ENCODE assay signal across 12 cellular contexts in the genomic region with DNA sequence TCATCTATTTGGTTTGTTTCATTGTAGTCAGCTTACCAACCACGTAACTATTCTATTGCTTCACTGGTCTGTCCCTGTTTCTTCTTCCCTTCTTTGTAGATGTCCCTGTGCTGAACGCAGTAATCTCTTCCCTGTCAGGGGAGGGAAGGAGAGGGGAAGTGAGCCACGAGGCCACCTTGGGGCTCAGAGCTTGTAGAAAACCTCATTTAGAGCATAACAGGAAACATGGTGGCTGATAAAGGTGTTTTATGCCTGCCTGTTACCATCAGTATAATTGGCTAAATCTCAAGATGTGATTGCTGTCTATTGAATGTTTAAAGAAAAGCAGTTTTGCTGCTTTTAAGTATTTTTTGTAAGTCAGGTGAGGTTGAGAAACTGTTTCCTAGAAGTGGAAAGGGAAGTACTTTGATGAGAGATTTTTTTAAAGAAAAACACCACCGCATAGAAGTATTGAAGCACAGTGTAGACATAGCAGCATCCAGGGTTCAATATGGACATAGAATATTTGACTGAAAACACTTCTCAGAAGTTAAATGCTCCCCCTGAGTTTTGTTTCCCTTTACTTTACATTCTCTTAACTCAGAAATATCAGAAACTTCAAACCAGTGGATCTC. TPM values are rescaled to one million over a fixed set of nuclear protein-coding genes. Genes with fewer than 3 reads are reported as not detected.
DNase-seq lines count a peak whose midpoint lies in the region; TF ChIP-seq lines count a peak whose summit lies in the region.
"Had no signal": no experiment of that assay in that cellular context is flagged by ENCODE, and none has a peak within 500 bp of the region (broad histone marks: within the 10 kb centered on the region; RNA-seq: fewer than 3 reads in every experiment).

No MANE protein-coding gene starts in this region.

- H3K4me1 ChIP-seq in spleen, result peaks cover 0 to 27% (median 18%) of the 10 kb centered on the region in 6 donors

- 19 to 38% (median 29%) methylated on average over 4 of the region's 4 CpGs for WGBS in spleen, 5 donors

- H3K36me3 ChIP-seq in KOPT-K1 (ENCODE audit: insufficient read depth, low read length), result peaks cover 19% of the 10 kb centered on the region; the same call in 1 of the 2 replicates
- peaks cover 0 to 84% (median 22%) of the 10 kb centered on the region in 6 donors for H3K36me3 ChIP-seq in spleen

- CTCF ChIA-PET in RWPE1 (lab: Yijun Ruan, JAX), result no interaction called here

- H3K27ac ChIP-seq in KOPT-K1 (ENCODE audit: low read depth, low read length, poor library complexity, severe bottlenecking), result peak overlapping the region; percentile 64
- peak overlapping the region; percentile 28 to 82 (median 70) for H3K27ac ChIP-seq in spleen
- H3K27ac ChIP-seq in substantia nigra (ENCODE audit: low read depth, low read length, poor library complexity, severe bottlenecking), result no peak overlapping the region
- no peak overlapping the region for H3K27ac ChIP-seq in RWPE1

- TF ChIP-seq POLR2A in spleen (IDR thresholded peaks at IDR 0.05), result no peak

- intact Hi-C loops in spleen (cut with DNase I; ENCODE audit: low total_unique reads), result no loop called here

- no peak for TF ChIP-seq CTCF in spleen (IDR thresholded peaks at IDR 0.05 in 8 of 11, conservative IDR thresholded peaks at IDR 0.05 in 3 of 11)
- no peak for TF ChIP-seq CTCF in RWPE1 (conservative IDR thresholded peaks at IDR 0.05; ENCODE audit: low read depth)

- H3K9me3 ChIP-seq in KOPT-K1 (ENCODE audit: insufficient read depth, low read length, poor library complexity, severe bottlenecking), result no peaks in the 10 kb centered on the region
- no peaks in the 10 kb centered on the region for H3K9me3 ChIP-seq in spleen

- H3K4me3 ChIP-seq in spleen, result peak overlapping the region in 1 of 8 donors; percentile 7
- H3K4me3 ChIP-seq: GM12878, skin epidermis had no signal

- H3K27me3 ChIP-seq in spleen (replicated peaks in 1 of 7), result no peaks in the 10 kb centered on the region

- POLR2A ChIA-PET in RWPE1 (lab: Yijun Ruan, JAX; ENCODE audit: low non-redundant PET), result no interaction called here

- DNase-seq in T-helper 1 cell (peak in 3 of 5 donors; percentile 5 to 28 (median 18)), spleen (no peak), substantia nigra (lab: John Stamatoyannopoulos, UW) (no peak), RWPE1 (ENCODE audit: low spot score) (no peak)
- DNase-seq in activated naive CD4-positive, alpha-beta T cell treated with Interleukin-2 at 50 U/mL for 16 hours, result peak; percentile 11
- DNase-seq in stimulated activated CD8-positive, alpha-beta memory T cell treated with anti-CD3 and anti-CD28 coated beads, Interleukin-4, amount 100 ng/mL, for 48 hours, result no peak
- DNase-seq: islet precursor cell, NCI-H526, nephron progenitor cell had no signal

RNA-seq across cellular contexts. Expression of gene PDK1, which starts 59.7 kb away (rescaled TPM):
- total RNA-seq in spleen, result 10 to 100 TPM; 25.8 to 61.7 (median 28.9) TPM
- polyA plus RNA-seq in spleen, result 1 to 10 TPM; 4.4 to 6.6 (median 4.7) TPM

Comparison
In these comparisons a context has a peak if more than half of its experiments do, and no peak if none do; other contexts are left out.
1. H3K27ac ChIP-seq: peak in KOPT-K1 (single experiment) and spleen (8 of 8); none in substantia nigra (single experiment) and RWPE1 (single experiment).
2. DNase-seq: peak in T-helper 1 cell (3 of 5) and activated naive CD4-positive, alpha-beta T cell treated with Interleukin-2 at 50 U/mL for 16 hours (single experiment); none in spleen (single experiment), substantia nigra (0 of 49), stimulated activated CD8-positive, alpha-beta memory T cell treated with anti-CD3 and anti-CD28 coated beads, Interleukin-4, amount 100 ng/mL, for 48 hours (single experiment) and RWPE1 (single experiment).